In genomic region chr6:34386316-34387137, GRCh38 we compare ENCODE assay signal across 10 cellular contexts. TPM values are rescaled to one million over a fixed set of nuclear protein-coding genes. Genes with fewer than 3 reads are reported as not detected.
DNase-seq lines count a peak whose midpoint lies in the region; ATAC-seq and TF ChIP-seq lines count a peak whose summit lies in the region.
"Had no signal": no experiment of that assay in that cellular context is flagged by ENCODE, and none has a peak within 500 bp of the region (broad histone marks: within the 10 kb centered on the region; RNA-seq: fewer than 3 reads in every experiment).

No MANE protein-coding gene starts in this region.

- ATAC-seq in effector memory CD8-positive, alpha-beta T cell (replicated peaks), result no peak

- no peak for TF ChIP-seq CTCF in glutamatergic neuron (IDR thresholded peaks at IDR 0.05; ENCODE audit: partially characterized antibody, unreplicated experiment)

- no peak overlapping the region for H3K4me3 Mint-ChIP-seq in effector memory CD8-positive, alpha-beta T cell
- H3K4me3 Mint-ChIP-seq in glutamatergic neuron (ENCODE audit: unreplicated experiment), result no peak overlapping the region

- H3K4me1 Mint-ChIP-seq in effector memory CD8-positive, alpha-beta T cell (ENCODE audit: low read depth in 2 of 2), result peaks cover 13 to 27% of the 10 kb centered on the region in 2 donors
- peaks cover 15% of the 10 kb centered on the region for H3K4me1 Mint-ChIP-seq in glutamatergic neuron (ENCODE audit: low read depth, unreplicated experiment)

- H3K27ac ChIP-seq in epithelial cell of prostate (peak overlapping the region; percentile 11), substantia nigra (ENCODE audit: low read depth, low read length, poor library complexity, severe bottlenecking) (no peak overlapping the region)

- no peaks in the 10 kb centered on the region for H3K9me3 Mint-ChIP-seq in effector memory CD8-positive, alpha-beta T cell
- no peaks in the 10 kb centered on the region for H3K9me3 Mint-ChIP-seq in glutamatergic neuron (ENCODE audit: unreplicated experiment)

- no peaks in the 10 kb centered on the region for H3K27me3 Mint-ChIP-seq in effector memory CD8-positive, alpha-beta T cell
- H3K27me3 Mint-ChIP-seq in glutamatergic neuron (ENCODE audit: unreplicated experiment), result peaks cover 2% of the 10 kb centered on the region

- DNase-seq in GM04503 (ENCODE audit: low read depth), result peak; percentile 85
- peak; percentile 75 for DNase-seq in NCI-H69 (lab: John Stamatoyannopoulos, UW)
- DNase-seq in epithelial cell of prostate (ENCODE audit: low read depth, low spot score), result peak; percentile 73
- peak; percentile 79 for DNase-seq in renal cortical epithelial cell (ENCODE audit: low read depth)
- DNase-seq in effector memory CD8-positive, alpha-beta T cell, result no peak
- no peak for DNase-seq in substantia nigra (lab: John Stamatoyannopoulos, UW)
- no peak for DNase-seq in glutamatergic neuron
- no peak for DNase-seq in NCI-H446 treated with DMSO at 0.1 percent for 48 hours (lab: John Stamatoyannopoulos, UW)
- DNase-seq: NCI-H1417 treated with DMSO at 0.1 percent for 48 hours, SIG-M5 had no signal

- H3K27ac Mint-ChIP-seq in effector memory CD8-positive, alpha-beta T cell, result no peak overlapping the region
- H3K27ac Mint-ChIP-seq in glutamatergic neuron (ENCODE audit: unreplicated experiment), result no peak overlapping the region

- H3K36me3 Mint-ChIP-seq in effector memory CD8-positive, alpha-beta T cell (ENCODE audit: insufficient read depth), result no peaks in the 10 kb centered on the region
- no peaks in the 10 kb centered on the region for H3K36me3 Mint-ChIP-seq in glutamatergic neuron (ENCODE audit: unreplicated experiment)

RNA-seq across cellular contexts. Expression of gene NUDT3, which starts 5.9 kb away (rescaled TPM):
- total RNA-seq in renal cortical epithelial cell (19.3 and 26.9 TPM in 2 replicates), glutamatergic neuron (ENCODE audit: unreplicated experiment) (76.1 TPM)

RNA-seq across cellular contexts. Expression of gene RPS10, which starts 39.3 kb away (rescaled TPM):
- total RNA-seq in renal cortical epithelial cell (755 and 4,125 TPM in 2 replicates), glutamatergic neuron (ENCODE audit: unreplicated experiment) (643 TPM)

Comparison
In these comparisons a context has a peak if more than half of its experiments do, and no peak if none do; other contexts are left out.
1. DNase-seq: peak in GM04503 (single experiment), NCI-H69 (single experiment), epithelial cell of prostate (single experiment) and renal cortical epithelial cell (single experiment); none in effector memory CD8-positive, alpha-beta T cell (0 of 3), substantia nigra (0 of 49), glutamatergic neuron (single experiment) and NCI-H446 treated with DMSO at 0.1 percent for 48 hours (single experiment).